Comparison of ENCODE assay signal across 20 cellular contexts in genomic region chr22:44918166-44918924, GRCh38.
"Had no signal": no experiment of that assay in that cellular context is flagged by ENCODE, and none has a peak within 500 bp of the region (broad histone marks: within the 10 kb centered on the region; RNA-seq: fewer than 3 reads in every experiment).

No MANE protein-coding gene starts in this region.

- H3K4me1 Mint-ChIP-seq: activated CD4-positive, alpha-beta T cell treated with anti-CD3 and anti-CD28 coated beads for 36 hours; natural killer cell had no signal

- H3K4me1 ChIP-seq: heart left ventricle, psoas muscle, stomach, vagina had no signal

- H3K27me3 Mint-ChIP-seq: activated CD4-positive, alpha-beta T cell treated with anti-CD3 and anti-CD28 coated beads for 36 hours; activated CD8-positive, alpha-beta T cell treated with anti-CD3 and anti-CD28 coated beads for 36 hours had no signal

- H3K27ac Mint-ChIP-seq: activated CD4-positive, alpha-beta T cell treated with anti-CD3 and anti-CD28 coated beads for 36 hours; activated CD8-positive, alpha-beta T cell treated with anti-CD3 and anti-CD28 coated beads for 36 hours; activated T-cell treated with anti-CD3 and anti-CD28 coated beads, Interleukin-2, amount 50 U/mL, for 72 hours; natural killer cell had no signal

- H3K4me3 Mint-ChIP-seq: activated CD4-positive, alpha-beta T cell treated with anti-CD3 and anti-CD28 coated beads for 36 hours; activated CD8-positive, alpha-beta T cell treated with anti-CD3 and anti-CD28 coated beads for 36 hours; activated T-cell treated with anti-CD3 and anti-CD28 coated beads, Interleukin-2, amount 50 U/mL, for 72 hours; natural killer cell had no signal

- H3K9me3 Mint-ChIP-seq: activated CD8-positive, alpha-beta T cell treated with anti-CD3 and anti-CD28 coated beads for 36 hours; activated T-cell treated with anti-CD3 and anti-CD28 coated beads, Interleukin-2, amount 50 U/mL, for 72 hours; natural killer cell had no signal

- H3K4me3 ChIP-seq: cardiac muscle cell, heart left ventricle, mucosa of descending colon, psoas muscle, stomach, vagina had no signal

- H3K27me3 ChIP-seq: cardiac muscle cell, heart left ventricle, stomach, vagina had no signal

- H3K9me3 ChIP-seq: heart left ventricle, mucosa of descending colon, psoas muscle, stomach, vagina had no signal

- H3K27ac ChIP-seq: cardiac muscle cell, heart left ventricle, psoas muscle, stomach, vagina, VCaP had no signal

- H3K36me3 Mint-ChIP-seq: natural killer cell had no signal

- H3K36me3 ChIP-seq: cardiac muscle cell, heart left ventricle, vagina had no signal

- DNase-seq: activated CD4-positive, alpha-beta T cell treated with anti-CD3 and anti-CD28 coated beads for 36 hours; activated CD8-positive, alpha-beta memory T cell treated with anti-CD3 and anti-CD28 coated beads, Interleukin-2, amount 50 U/mL, for 4 hours; activated CD8-positive, alpha-beta T cell treated with anti-CD3 and anti-CD28 coated beads for 36 hours; activated naive CD4-positive, alpha-beta T cell treated with Interleukin-2 at 50 U/mL for 16 hours; activated T-cell treated with anti-CD3 and anti-CD28 coated beads, Interleukin-2, amount 50 U/mL, for 72 hours; cortex of kidney; effector CD8-positive, alpha-beta T cell; mammary epithelial cell; natural killer cell; occipital lobe; stimulated activated CD4-positive, alpha-beta T cell treated with anti-CD3 and anti-CD28 coated beads, Interleukin-15, amount 100 ng/mL, for 24 hours; stimulated activated CD4-positive, alpha-beta T cell treated with anti-CD3 and anti-CD28 coated beads, Interleukin-4, amount 100 ng/mL, for 24 hours; stomach; T1000 had no signal

- ATAC-seq: activated CD4-positive, alpha-beta T cell treated with anti-CD3 and anti-CD28 coated beads for 36 hours; activated CD8-positive, alpha-beta T cell treated with anti-CD3 and anti-CD28 coated beads for 36 hours; activated T-cell treated with anti-CD3 and anti-CD28 coated beads, Interleukin-2, amount 50 U/mL, for 72 hours; mucosa of descending colon; natural killer cell; psoas muscle had no signal
